ENCODE assay signal across 20 cellular contexts in genomic region chr19:36627057-36627456, GRCh38.
"Had no signal": no experiment of that assay in that cellular context is flagged by ENCODE, and none has a peak within 500 bp of the region (broad histone marks: within the 10 kb centered on the region; RNA-seq: fewer than 3 reads in every experiment).

No MANE protein-coding gene starts in this region.

- H3K27ac ChIP-seq: esophagus squamous epithelium, foreskin keratinocyte, left lung, lower lobe of right lung, pancreas, thoracic aorta, transverse colon had no signal

- H3K36me3 ChIP-seq: lower lobe of right lung, pancreas had no signal

- H3K4me1 ChIP-seq: esophagus squamous epithelium, foreskin keratinocyte, left lung, lower lobe of right lung, pancreas, transverse colon had no signal

- H3K4me1 Mint-ChIP-seq: immature natural killer cell; memory B cell; naive B cell; nephron; stimulated activated effector memory CD8-positive, alpha-beta T cell treated with anti-CD3 and anti-CD28 coated beads, Interleukin-12 subunit alpha, Interleukin-12 subunit beta, amount 100 ng/mL, for 72 hours had no signal

- H3K27me3 Mint-ChIP-seq: memory B cell, naive B cell, progenitor cell of endocrine pancreas had no signal

- H3K4me3 ChIP-seq: esophagus squamous epithelium, left lung, lower lobe of right lung, pancreas, thoracic aorta, transverse colon had no signal

- H3K4me3 Mint-ChIP-seq: immature natural killer cell; memory B cell; naive B cell; nephron; stimulated activated effector memory CD8-positive, alpha-beta T cell treated with anti-CD3 and anti-CD28 coated beads, Interleukin-12 subunit alpha, Interleukin-12 subunit beta, amount 100 ng/mL, for 72 hours had no signal

- DNase-seq: effector memory CD4-positive, alpha-beta T cell; esophagus squamous epithelium; foreskin keratinocyte; immature natural killer cell; left lung; lower lobe of right lung; midbrain; naive B cell; occipital lobe; pancreas; right cardiac atrium; stimulated activated CD4-positive, alpha-beta T cell treated with anti-CD3 and anti-CD28 coated beads, Interleukin-4, amount 100 ng/mL, for 1 hour; stimulated activated CD8-positive, alpha-beta memory T cell treated with anti-CD3 and anti-CD28 coated beads, Interleukin-4, amount 100 ng/mL, for 48 hours; stimulated activated naive CD8-positive, alpha-beta T cell treated with anti-CD3 and anti-CD28 coated beads, Interleukin-15, Interleukin-2, amounts not matched to agents 100 U/mL and 50 U/mL, for 24 hours; transverse colon had no signal

- ATAC-seq: foreskin keratinocyte; left lung; lower lobe of right lung; pancreas; right cardiac atrium; stimulated activated effector memory CD8-positive, alpha-beta T cell treated with anti-CD3 and anti-CD28 coated beads, Interleukin-12 subunit alpha, Interleukin-12 subunit beta, amount 100 ng/mL, for 72 hours; stimulated activated naive CD8-positive, alpha-beta T cell treated with anti-CD3 and anti-CD28 coated beads, Interleukin-15, Interleukin-2, amounts not matched to agents 100 U/mL and 50 U/mL, for 24 hours had no signal

- H3K27ac Mint-ChIP-seq: immature natural killer cell; memory B cell; naive B cell; nephron; progenitor cell of endocrine pancreas; stimulated activated effector memory CD8-positive, alpha-beta T cell treated with anti-CD3 and anti-CD28 coated beads, Interleukin-12 subunit alpha, Interleukin-12 subunit beta, amount 100 ng/mL, for 72 hours had no signal

- H3K27me3 ChIP-seq: esophagus squamous epithelium, foreskin keratinocyte, left lung, pancreas, transverse colon had no signal
